ENCODE assay signal across 18 cellular contexts in genomic region chr1:61005572-61006386, GRCh38.
A peak's percentile ranks its signal among the peaks of the same experiment; 100 is the strongest.
DNase-seq lines count a peak whose midpoint lies in the region; ATAC-seq and TF ChIP-seq lines count a peak whose summit lies in the region.
"Had no signal": no experiment of that assay in that cellular context is flagged by ENCODE, and none has a peak within 500 bp of the region (broad histone marks: within the 10 kb centered on the region; RNA-seq: fewer than 3 reads in every experiment).

No MANE protein-coding gene starts in this region.

- H3K4me3 Mint-ChIP-seq in T-helper 17 cell, result no peak overlapping the region
- H3K4me3 Mint-ChIP-seq: activated T-cell treated with anti-CD3 and anti-CD28 coated beads, Interleukin-2, amount 50 U/mL, for 24 hours; CD4-positive, alpha-beta T cell; stimulated activated naive CD8-positive, alpha-beta T cell treated with anti-CD3 and anti-CD28 coated beads, Interleukin-15, Interleukin-2, amounts not matched to agents 100 ng/mL and 50 ng/mL, for 24 hours had no signal

- peak; percentile 19 for DNase-seq in NCI-H748 (lab: John Stamatoyannopoulos, UW; ENCODE audit: unreplicated experiment)
- no peak for DNase-seq in NCI-H748 treated with DMSO at 0.1 percent for 48 hours (lab: John Stamatoyannopoulos, UW)
- DNase-seq in cerebellum (ENCODE audit: low spot score), result peak; percentile 7
- DNase-seq in iPS-NIHi7 (ENCODE audit: extremely low spot score), result peak; percentile 51
- DNase-seq in spleen, result no peak
- DNase-seq in T-helper 17 cell, result no peak
- DNase-seq: activated T-cell treated with anti-CD3 and anti-CD28 coated beads, Interleukin-2, amount 50 U/mL, for 24 hours; CD4-positive, alpha-beta T cell; effector CD4-positive, alpha-beta T cell; GM23248; Karpas-422; left ventricle myocardium superior; NCI-H446 treated with DMSO at 0.1 percent for 48 hours; PC-9 had no signal

- 50 to 78% (median 60%) methylated on average over 7 to 8 of the region's 8 CpGs for WGBS in spleen, 5 donors

- no peak for TF ChIP-seq POLR2A in spleen (IDR thresholded peaks at IDR 0.05)

- peaks cover 2% of the 10 kb centered on the region for H3K4me1 Mint-ChIP-seq in T-helper 17 cell

- H3K27me3 ChIP-seq in spleen (replicated peaks in 1 of 7), result no peaks in the 10 kb centered on the region

- H3K9me3 ChIP-seq in spleen (no peaks in the 10 kb centered on the region), T-helper 17 cell (ENCODE audit: control insufficient read depth, low read length, poor library complexity, severe bottlenecking) (no peaks in the 10 kb centered on the region)
- H3K9me3 ChIP-seq: prostate gland had no signal

- intact Hi-C loops in spleen (cut with DNase I; ENCODE audit: low total_unique reads), result no loop called here

- no peak for TF ChIP-seq CTCF in spleen (IDR thresholded peaks at IDR 0.05 in 8 of 11, conservative IDR thresholded peaks at IDR 0.05 in 3 of 11)

- H3K27ac ChIP-seq in spleen, result peak overlapping the region in 7 of 8 donors; percentile 21 to 78 (median 37)
- H3K27ac ChIP-seq: GM23248, PC-9, prostate gland had no signal

- no peaks in the 10 kb centered on the region for H3K36me3 ChIP-seq in spleen
- H3K36me3 ChIP-seq: prostate gland had no signal

- H3K27ac Mint-ChIP-seq in T-helper 17 cell, result no peak overlapping the region
- H3K27ac Mint-ChIP-seq: activated T-cell treated with anti-CD3 and anti-CD28 coated beads, Interleukin-2, amount 50 U/mL, for 24 hours; CD4-positive, alpha-beta T cell; stimulated activated naive CD8-positive, alpha-beta T cell treated with anti-CD3 and anti-CD28 coated beads, Interleukin-15, Interleukin-2, amounts not matched to agents 100 ng/mL and 50 ng/mL, for 24 hours had no signal

- H3K4me1 ChIP-seq in spleen, result peaks cover 0 to 22% (median 11%) of the 10 kb centered on the region in 6 donors
- H3K4me1 ChIP-seq: prostate gland had no signal

- H3K4me3 ChIP-seq in spleen, result no peak overlapping the region
- H3K4me3 ChIP-seq: GM23248, PC-9, prostate gland had no signal

- H3K27me3 Mint-ChIP-seq in T-helper 17 cell, result peaks cover 50% of the 10 kb centered on the region
- H3K27me3 Mint-ChIP-seq: CD4-positive, alpha-beta T cell had no signal

- H3K36me3 Mint-ChIP-seq in T-helper 17 cell (ENCODE audit: low read depth), result no peaks in the 10 kb centered on the region

- no peak for ATAC-seq in T-helper 17 cell
- ATAC-seq in GM19351 (IDR thresholded peaks at IDR 0.05; ENCODE audit: unreplicated experiment), result no peak
- no peak for ATAC-seq in GM18511 (IDR thresholded peaks at IDR 0.05; ENCODE audit: unreplicated experiment)
- ATAC-seq: left ventricle myocardium superior had no signal

Comparison
In these comparisons a context has a peak if more than half of its experiments do, and no peak if none do; other contexts are left out.
1. DNase-seq: peak in NCI-H748 (single experiment), cerebellum (single experiment) and iPS-NIHi7 (single experiment); none in NCI-H748 treated with DMSO at 0.1 percent for 48 hours (single experiment), spleen (single experiment) and T-helper 17 cell (0 of 3).